Comparison of ENCODE assay signal across 9 cellular contexts in the genomic region with DNA sequence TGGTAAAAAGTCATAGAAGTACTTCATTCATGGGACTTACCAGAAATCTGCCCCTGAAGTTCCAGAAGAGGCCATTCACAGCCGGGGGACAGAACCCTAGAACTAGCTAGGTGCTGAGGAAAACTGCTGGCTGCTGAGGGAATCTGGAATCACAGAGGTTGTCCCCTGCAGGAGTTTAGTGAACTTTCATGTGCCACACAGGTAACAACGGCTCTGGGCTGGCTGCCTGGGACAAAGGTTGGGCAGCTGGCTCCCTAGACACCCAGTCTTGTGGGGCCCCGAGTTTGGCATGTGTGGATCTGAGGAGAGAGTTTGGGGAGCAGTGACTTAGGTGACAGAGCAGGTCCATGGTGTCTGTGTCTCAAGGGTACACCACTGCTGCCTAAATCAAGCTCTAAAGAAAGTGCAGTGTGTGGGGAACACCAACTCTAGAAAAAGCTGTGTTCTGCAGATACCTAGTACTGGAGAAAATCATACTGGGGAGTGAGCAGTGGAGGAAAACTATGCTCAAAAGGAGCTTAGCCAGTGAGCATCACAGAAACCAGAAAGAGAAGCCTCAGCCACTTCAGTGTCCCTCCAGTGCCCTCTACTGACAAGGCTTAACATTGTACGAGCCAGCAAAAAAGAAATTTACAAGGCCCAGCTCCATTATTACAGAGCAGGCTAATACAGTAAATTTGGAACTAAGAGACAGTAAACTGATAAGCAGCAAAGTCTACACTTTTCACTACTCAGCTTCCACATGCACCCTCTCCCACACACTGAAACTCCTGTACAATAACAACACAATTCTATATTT. TPM values are rescaled to one million over a fixed set of nuclear protein-coding genes. Genes with fewer than 3 reads are reported as not detected.
DNase-seq lines count a peak whose midpoint lies in the region; ATAC-seq, FAIRE-seq and TF ChIP-seq lines count a peak whose summit lies in the region.
"Had no signal": no experiment of that assay in that cellular context is flagged by ENCODE, and none has a peak within 500 bp of the region (broad histone marks: within the 10 kb centered on the region; RNA-seq: fewer than 3 reads in every experiment).

No MANE protein-coding gene starts in this region.

- DNase-seq in NCI-H2029 (lab: John Stamatoyannopoulos, UW) (peak; percentile 30), NCI-H2029 treated with DMSO at 0.1 percent for 48 hours (lab: John Stamatoyannopoulos, UW) (no peak), GM12878 (ENCODE audit: low read depth, low spot score) (no peak), naive B cell (no peak)
- DNase-seq in naive thymus-derived CD4-positive, alpha-beta T cell = no peak
- DNase-seq: NCI-H510A had no signal

- no peak overlapping the region for H3K4me2 ChIP-seq in GM12878 (ENCODE audit: control insufficient read depth, insufficient read depth)

- H3K9me3 ChIP-seq in GM12878 (replicated peaks; ENCODE audit: control insufficient read depth, insufficient read depth, low read length) = no peaks in the 10 kb centered on the region
- peaks cover 0 to 6% (median 0%) of the 10 kb centered on the region in 3 experiments for H3K9me3 ChIP-seq in naive thymus-derived CD4-positive, alpha-beta T cell (ENCODE audit: control insufficient read depth in 2 of 3, low read length in 3 of 3)

- no peaks in the 10 kb centered on the region for H4K20me1 ChIP-seq in GM12878 (ENCODE audit: control insufficient read depth, insufficient read depth)

- H3K36me3 Mint-ChIP-seq in naive B cell = peaks cover 30 to 43% of the 10 kb centered on the region in 2 donors
- H3K36me3 Mint-ChIP-seq in naive thymus-derived CD4-positive, alpha-beta T cell = peaks cover 9 to 37% (median 17%) of the 10 kb centered on the region in 5 donors

- ATAC-seq in HG03354 (IDR thresholded peaks at IDR 0.05; ENCODE audit: poor library complexity, severe bottlenecking, unreplicated experiment) (peak; percentile 42), GM12878 (peak; percentile 93), naive B cell (ENCODE audit: low read depth in 2 of 2) (no peak), GM18909 (IDR thresholded peaks at IDR 0.05; ENCODE audit: poor library complexity, unreplicated experiment) (no peak), GM18870 (IDR thresholded peaks at IDR 0.05; ENCODE audit: unreplicated experiment) (no peak)
- ATAC-seq in naive thymus-derived CD4-positive, alpha-beta T cell = no peak

- TF ChIP-seq EP300 in GM12878 (IDR thresholded peaks at IDR 0.05; ENCODE audit: borderline replicate concordance in 1 of 2, control insufficient read depth in 1 of 2, low read depth in 2 of 2, low read length in 2 of 2) = no peak

- H3K27ac Mint-ChIP-seq in naive B cell = peak overlapping the region in 5 of 6 donors; percentile 3 to 82 (median 24)
- no peak overlapping the region for H3K27ac Mint-ChIP-seq in naive thymus-derived CD4-positive, alpha-beta T cell

- POLR2A ChIA-PET in GM12878 (lab: Charles Lee) = no interaction called here
- POLR2A ChIA-PET in naive thymus-derived CD4-positive, alpha-beta T cell (lab: Charles Lee) = no interaction called here

- no peaks in the 10 kb centered on the region for H3K27me3 ChIP-seq in GM12878 (replicated peaks in 1 of 2; ENCODE audit: control insufficient read depth in 2 of 2, insufficient read depth in 2 of 2, low read length in 1 of 2)
- no peaks in the 10 kb centered on the region for H3K27me3 ChIP-seq in naive thymus-derived CD4-positive, alpha-beta T cell (ENCODE audit: control insufficient read depth in 2 of 2, insufficient read depth in 2 of 2, low read length in 2 of 2)

- intact Hi-C loops in GM12878 (cut with micrococcal nuclease; ENCODE audit: unreplicated experiment) = loop anchor here (1.0 to 5.0 kb wide), 4 partner anchors 82 to 542 kb away; partner anchors contain the start of gene SCN2A
- intact Hi-C loops in naive thymus-derived CD4-positive, alpha-beta T cell (cut with micrococcal nuclease) = loop anchor here in 1 of 2 donors (2.0 kb wide), 2 partner anchors 96 to 378 kb away; no protein-coding TSS in a partner anchor

- H3K4me1 Mint-ChIP-seq in naive B cell = peaks cover 19 to 32% (median 23%) of the 10 kb centered on the region in 3 donors
- peaks cover 0 to 14% (median 0%) of the 10 kb centered on the region in 7 donors for H3K4me1 Mint-ChIP-seq in naive thymus-derived CD4-positive, alpha-beta T cell

- WGBS in GM12878 (ENCODE audit: insufficient coverage, insufficient replicate concordance, low lambda C conversion rate, missing lambda C conversion rate) = 59% methylated on average over 4 of the region's 4 CpGs

- H3K27me3 Mint-ChIP-seq in naive B cell = no peaks in the 10 kb centered on the region
- peaks cover 0 to 6% (median 0%) of the 10 kb centered on the region in 5 donors for H3K27me3 Mint-ChIP-seq in naive thymus-derived CD4-positive, alpha-beta T cell

- no peak overlapping the region for H3K4me3 ChIP-seq in GM12878
- H3K4me3 ChIP-seq in naive thymus-derived CD4-positive, alpha-beta T cell (ENCODE audit: low read length) = no peak overlapping the region

- CTCF ChIA-PET in GM12878 (lab: Yijun Ruan, JAX) = interaction anchor here (0.6 to 2.4 kb wide), 14 partner anchors 8 to 762 kb away, joined by 3 to 10 read pairs (median 4); partner anchors contain the start of gene SCN2A
- CTCF ChIA-PET in naive thymus-derived CD4-positive, alpha-beta T cell (lab: Charles Lee) = no interaction called here

- TF ChIP-seq CTCF in GM12878 (IDR thresholded peaks at IDR 0.05 in 2 of 3, conservative IDR thresholded peaks at IDR 0.05 in 1 of 3; ENCODE audit: control insufficient read depth in 2 of 3, extremely low read depth in 1 of 3, insufficient read depth in 1 of 3, low read depth in 3 of 3, low read length in 3 of 3) = peak; percentile 43 to 50 (median 46); a peak in 5 of 6 replicates

- TF ChIP-seq POLR2A in GM12878 (IDR thresholded peaks at IDR 0.05; ENCODE audit: low read depth, low read length) = no peak

- peak overlapping the region in 1 of 8 donors; percentile 6 for H3K4me3 Mint-ChIP-seq in naive B cell
- H3K4me3 Mint-ChIP-seq in naive thymus-derived CD4-positive, alpha-beta T cell = no peak overlapping the region

- peak; percentile 50 for TF ChIP-seq RAD21 in GM12878 (IDR thresholded peaks at IDR 0.05; ENCODE audit: insufficient read depth, low read depth, low read length)

- peaks cover 3 to 17% (median 6%) of the 10 kb centered on the region in 7 donors for H3K9me3 Mint-ChIP-seq in naive B cell
- peaks cover 0 to 27% (median 9%) of the 10 kb centered on the region in 11 donors for H3K9me3 Mint-ChIP-seq in naive thymus-derived CD4-positive, alpha-beta T cell

- SMC1A ChIA-PET in GM12878 (lab: Charles Lee; ENCODE audit: uncharacterized antibody, unreplicated experiment) = interaction anchor here (0.8 to 1.5 kb wide), 9 partner anchors 23 to 535 kb away, joined by 3 to 5 read pairs (median 3); no protein-coding TSS in a partner anchor

- BruUV-seq in GM12878 (replicated peaks; lab: Mats Ljungman, UMichigan) = no TSS peak

- H3K4me1 ChIP-seq in GM12878 (ENCODE audit: control insufficient read depth, insufficient read depth, low read length) = no peaks in the 10 kb centered on the region
- peaks cover 0 to 9% of the 10 kb centered on the region in 2 donors for H3K4me1 ChIP-seq in naive thymus-derived CD4-positive, alpha-beta T cell (ENCODE audit: control insufficient read depth in 2 of 2, insufficient read depth in 2 of 2, low read length in 2 of 2)

- no peak overlapping the region for H3K9ac ChIP-seq in GM12878 (ENCODE audit: control insufficient read depth, insufficient read depth, low read length)

- FAIRE-seq in GM12878 (lab: Jason Lieb, UNC) = peak; percentile 49

- H3K36me3 ChIP-seq in GM12878 (ENCODE audit: control insufficient read depth in 2 of 2, insufficient read depth in 2 of 2, low read length in 1 of 2) = no peaks in the 10 kb centered on the region
- no peaks in the 10 kb centered on the region for H3K36me3 ChIP-seq in naive thymus-derived CD4-positive, alpha-beta T cell (ENCODE audit: control insufficient read depth in 2 of 3, insufficient read depth in 3 of 3, low read length in 3 of 3)

- no peak overlapping the region for H3K27ac ChIP-seq in GM12878 (ENCODE audit: control insufficient read depth, insufficient read depth)
- H3K27ac ChIP-seq in naive thymus-derived CD4-positive, alpha-beta T cell (ENCODE audit: low read depth, low read length) = no peak overlapping the region

- H3K79me2 ChIP-seq in GM12878 (ENCODE audit: control insufficient read depth, insufficient read depth, low read length) = no peaks in the 10 kb centered on the region

- RAD21 ChIA-PET in GM12878 (lab: Charles Lee; ENCODE audit: unreplicated experiment) = interaction anchor here (0.9 to 1.7 kb wide), 3 partner anchors 95 to 378 kb away, joined by 3 to 10 read pairs (median 9); no protein-coding TSS in a partner anchor

- H2AFZ ChIP-seq in GM12878 (ENCODE audit: control insufficient read depth, low read depth, low read length) = no peak overlapping the region

- in situ Hi-C loops in GM12878 (cut with MboI) = no loop called here

TF ChIP-seq in GM12878, 131 proteins besides CTCF, POLR2A, EP300 and RAD21:
- TF ChIP-seq SMC3 (IDR thresholded peaks at IDR 0.05; ENCODE audit: borderline replicate concordance, low read length) (peak; percentile 22; the same call in 1 of the 2 replicates), CEBPB (IDR thresholded peaks at IDR 0.05; ENCODE audit: borderline replicate concordance in 1 of 2, low read depth in 2 of 2, low read length in 2 of 2) (no peak)

RNA-seq across cellular contexts. Expression of gene GALNT3, which starts 15.2 kb away (rescaled TPM):
- 3.0 and 5.1 TPM in 2 replicates for total RNA-seq in GM12878 (2013; cell fraction: nucleolus; rRNA removed)
- total RNA-seq in GM12878 (2014; rRNA removed) = 0.96 and 1.4 TPM in 2 replicates
- 1.7 and 1.9 TPM in 2 replicates for total RNA-seq in GM12878 (2014; rRNA removed; fragmentation: Illumina TruSeq; extraction: Trizol)
- 1.0 and 1.4 TPM in 2 replicates for total RNA-seq in GM12878 (2021)
- 0.45 TPM for polyA plus RNA-seq in GM12878 (2011; ENCODE audit: low read depth)
- polyA plus RNA-seq in GM12878 (2011; rRNA removed) = 1.1 and 2.6 TPM in 2 replicates
- 0.20 and 0.39 TPM in 2 replicates for polyA plus RNA-seq in GM12878 (2011; cell fraction: cytosol; rRNA removed)
- polyA plus RNA-seq in GM12878 (2011; cell fraction: nucleus; rRNA removed) = 0.98 and 1.6 TPM in 2 replicates
- polyA plus RNA-seq in GM12878 (2012) = 0.45 and 0.91 TPM in 2 replicates
- 1.1 and 1.7 TPM in 2 replicates for polyA plus RNA-seq in GM12878 (2014; fragmentation: Illumina TruSeq; extraction: Trizol)
- polyA plus RNA-seq in GM12878 (2014; fragmentation: Nextera tagmentation; extraction: Ambion mirVana) = under 1 TPM; 0.56 to 0.66 TPM
- 0.53 and 0.67 TPM in 2 replicates for polyA plus RNA-seq in GM12878 (2014; rRNA removed)
- 1 to 10 TPM; 2.8 to 3.7 TPM for polyA plus RNA-seq in GM12878 (2016; fragmentation: Nextera tagmentation; extraction: Ambion mirVana)
- 0.66 and 0.72 TPM in 2 replicates for polyA minus RNA-seq in GM12878 (2011; rRNA and poly(A)+ RNA removed)
- polyA minus RNA-seq in GM12878 (2011; cell fraction: cytosol; rRNA and poly(A)+ RNA removed) = 0.62 and 0.80 TPM in 2 replicates
- polyA minus RNA-seq in GM12878 (2011; cell fraction: nucleus; rRNA and poly(A)+ RNA removed) = 0.57 and 0.85 TPM in 2 replicates
- polyA plus RNA-seq in naive B cell (ENCODE audit: low read depth in 6 of 6) = 1 to 10 TPM; 2.7 to 7.0 (median 5.2) TPM
- 10 to 100 TPM in 2 of 5 experiments, 1 to 10 TPM in 3; 2.5 to 20.3 (median 3.7) TPM for total RNA-seq in naive thymus-derived CD4-positive, alpha-beta T cell
- not detected for polyA plus RNA-seq in naive thymus-derived CD4-positive, alpha-beta T cell

Comparison
In these comparisons a context has a peak if more than half of its experiments do, and no peak if none do; other contexts are left out.
1. ATAC-seq: peak in HG03354 (single experiment) and GM12878 (single experiment); none in naive B cell (0 of 2), naive thymus-derived CD4-positive, alpha-beta T cell (single experiment), GM18909 (single experiment) and GM18870 (single experiment).
2. H3K27ac Mint-ChIP-seq: peak in naive B cell (5 of 6); none in naive thymus-derived CD4-positive, alpha-beta T cell (0 of 9).